ENCODE assay signal across 8 cellular contexts in the genomic region with DNA sequence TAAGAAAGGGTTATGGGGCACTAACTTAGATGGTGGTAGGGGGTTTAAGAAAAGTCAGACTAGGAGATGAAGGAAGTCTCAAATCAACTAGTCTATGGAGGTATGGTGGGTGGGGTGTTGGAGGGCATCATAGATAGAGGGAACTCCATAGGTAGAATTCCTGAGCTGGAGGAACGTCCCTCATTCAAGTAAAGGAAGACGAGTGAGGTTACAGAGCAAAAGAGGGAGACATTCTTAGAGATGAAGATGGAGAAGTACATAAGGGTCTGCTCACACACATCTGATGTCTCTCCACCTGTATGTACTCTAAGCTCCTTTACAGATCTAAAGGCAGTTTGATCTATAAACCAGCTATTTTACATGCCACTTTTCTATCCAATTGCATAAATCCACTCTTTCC. TPM values are rescaled to one million over a fixed set of nuclear protein-coding genes. Genes with fewer than 3 reads are reported as not detected.
A peak's percentile ranks its signal among the peaks of the same experiment; 100 is the strongest.
DNase-seq lines count a peak whose midpoint lies in the region; TF ChIP-seq lines count a peak whose summit lies in the region.

No MANE protein-coding gene starts in this region.

- H3K9me3 ChIP-seq in OCI-LY3 (ENCODE audit: insufficient read depth, low read length) (no peaks in the 10 kb centered on the region), endodermal cell (ENCODE audit: control insufficient read depth, low read length) (peaks cover 31% of the 10 kb centered on the region), trophoblast cell (ENCODE audit: insufficient read depth, low read depth, low read length) (no peaks in the 10 kb centered on the region)

- 34 to 70% methylated on average over 2 of the region's 2 CpGs for WGBS in endodermal cell (ENCODE audit: insufficient coverage in 1 of 2, insufficient read length in 1 of 2), 2 experiments
- WGBS in trophoblast cell (ENCODE audit: extremely low coverage, insufficient coverage, insufficient read length): no CpG with 5 or more reads among the region's 2 CpGs

- H4K91ac ChIP-seq in trophoblast cell (ENCODE audit: low read depth, low read length): no peak overlapping the region

- H2AFZ ChIP-seq in OCI-LY3 (ENCODE audit: low read depth, low read length) (no peak overlapping the region), trophoblast cell (ENCODE audit: insufficient read depth, low read length, poor library complexity) (no peak overlapping the region)

- no peak overlapping the region for H4K12ac ChIP-seq in trophoblast cell (ENCODE audit: low read depth, low read length)

- H3K9ac ChIP-seq in OCI-LY3 (ENCODE audit: low read length): peak overlapping the region; percentile 94
- H3K9ac ChIP-seq in endodermal cell (ENCODE audit: extremely low read depth, low read length, poor library complexity, severe bottlenecking): peak overlapping the region; percentile 93
- H3K9ac ChIP-seq in trophoblast cell (ENCODE audit: low read length): no peak overlapping the region

- H3K36me3 Mint-ChIP-seq in endodermal cell (ENCODE audit: low read depth): peaks cover 45% of the 10 kb centered on the region

- peak overlapping the region; percentile 52 for H3K4ac ChIP-seq in trophoblast cell (ENCODE audit: low read depth, low read length)

- H3K27ac ChIP-seq in OCI-LY3 (ENCODE audit: low read length): no peak overlapping the region
- no peak overlapping the region for H3K27ac ChIP-seq in endodermal cell (ENCODE audit: low read depth, low read length)
- no peak overlapping the region for H3K27ac ChIP-seq in trophoblast cell (ENCODE audit: low read depth, low read length)

- no peak overlapping the region for H2BK120ac ChIP-seq in trophoblast cell (ENCODE audit: insufficient read depth, low read length, poor library complexity)

- H2BK5ac ChIP-seq in trophoblast cell (ENCODE audit: low read depth, low read length, poor library complexity): no peak overlapping the region

- H3K27me3 ChIP-seq in OCI-LY3 (ENCODE audit: low read depth, low read length) (no peaks in the 10 kb centered on the region), endodermal cell (ENCODE audit: control insufficient read depth, insufficient read depth, low read length, poor library complexity, severe bottlenecking) (no peaks in the 10 kb centered on the region), trophoblast cell (ENCODE audit: insufficient read depth, low read length) (no peaks in the 10 kb centered on the region)

- H2BK12ac ChIP-seq in trophoblast cell (ENCODE audit: low read length): no peak overlapping the region

- H3K4me3 ChIP-seq in OCI-LY3 (ENCODE audit: low read length) (peak overlapping the region; percentile 94), endodermal cell (ENCODE audit: low read length) (peak overlapping the region; percentile 95), trophoblast cell (ENCODE audit: low read depth, low read length) (no peak overlapping the region)

- peaks cover 41% of the 10 kb centered on the region for H3K4me1 ChIP-seq in OCI-LY3 (ENCODE audit: low read length)
- peaks cover 1% of the 10 kb centered on the region for H3K4me1 ChIP-seq in endodermal cell (ENCODE audit: control insufficient read depth, insufficient read depth, low read length)
- peaks cover 2 to 3% of the 10 kb centered on the region in 2 experiments for H3K4me1 ChIP-seq in trophoblast cell (ENCODE audit: control insufficient read depth in 1 of 2, insufficient read depth in 2 of 2, low read length in 2 of 2)

- peak overlapping the region; percentile 95 for H3K4me3 Mint-ChIP-seq in endodermal cell

- peaks cover 8% of the 10 kb centered on the region for H3K79me1 ChIP-seq in trophoblast cell (ENCODE audit: low read length)

- H3K4me1 Mint-ChIP-seq in endodermal cell: peaks cover 24% of the 10 kb centered on the region

- H3K79me2 ChIP-seq in OCI-LY3 (ENCODE audit: low read length): peaks cover 33% of the 10 kb centered on the region
- peaks cover 9% of the 10 kb centered on the region for H3K79me2 ChIP-seq in trophoblast cell (ENCODE audit: control insufficient read depth, insufficient read depth, low read length, poor library complexity)

- H3K27me3 Mint-ChIP-seq in endodermal cell (ENCODE audit: insufficient read depth): no peaks in the 10 kb centered on the region

- H3K36me3 ChIP-seq in OCI-LY3 (replicated peaks; ENCODE audit: low read depth, low read length) (peaks cover 15% of the 10 kb centered on the region), endodermal cell (ENCODE audit: control insufficient read depth, insufficient read depth, low read length) (peaks cover 42% of the 10 kb centered on the region), trophoblast cell (ENCODE audit: control insufficient read depth in 1 of 2, insufficient read depth in 2 of 2, low read length in 2 of 2) (peaks cover 0 to 4% of the 10 kb centered on the region in 2 experiments)

- H3K27ac Mint-ChIP-seq in endodermal cell: peak overlapping the region; percentile 93

- DNase-seq in EL: peak; percentile 36
- DNase-seq in endodermal cell: no peak
- DNase-seq in trophoblast cell: peak in 1 of 2 donors; percentile 25
- DNase-seq in NK-92 (lab: John Stamatoyannopoulos, UW; ENCODE audit: unreplicated experiment): no peak
- DNase-seq in amniotic stem cell (lab: John Stamatoyannopoulos, UW): no peak
- DNase-seq in DMS53 (lab: John Stamatoyannopoulos, UW): no peak
- DNase-seq in kidney glomerular epithelial cell (lab: John Stamatoyannopoulos, UW): no peak

- H3K23ac ChIP-seq in trophoblast cell (ENCODE audit: low read length): no peak overlapping the region

- no peak overlapping the region for H4K8ac ChIP-seq in trophoblast cell (ENCODE audit: low read depth, low read length)

- H3K18ac ChIP-seq in trophoblast cell (ENCODE audit: low read length): no peak overlapping the region

- no peak overlapping the region for H2AK5ac ChIP-seq in trophoblast cell (ENCODE audit: low read length)

- H3K4me2 ChIP-seq in OCI-LY3 (ENCODE audit: low read length) (peak overlapping the region; percentile 92), trophoblast cell (ENCODE audit: low read length) (peak overlapping the region; percentile 92)

- no peak overlapping the region for H3K14ac ChIP-seq in trophoblast cell (ENCODE audit: low read length)

- H4K20me1 ChIP-seq in OCI-LY3 (ENCODE audit: insufficient read depth, low read length): no peaks in the 10 kb centered on the region; the same call in 1 of the 2 replicates

- H3K9me3 Mint-ChIP-seq in endodermal cell: peaks cover 20% of the 10 kb centered on the region

- TF ChIP-seq CTCF in OCI-LY3 (IDR thresholded peaks at IDR 0.05; ENCODE audit: low read depth, low read length) (no peak), endodermal cell (conservative IDR thresholded peaks at IDR 0.05) (no peak)

RNA-seq across cellular contexts. Expression of a gene that starts 1.4 kb away (rescaled TPM):
- 100 to 1,000 TPM; 189 to 250 TPM for total RNA-seq in endodermal cell
- 40.4 TPM for polyA plus RNA-seq in endodermal cell (2013, experiment 1 of 2)
- polyA plus RNA-seq in endodermal cell (2013, experiment 2 of 2): 42.9 TPM
- polyA plus RNA-seq in trophoblast cell (2013): 57.9 and 58.5 TPM in 2 replicates
